ENCODE assay signal across 23 cellular contexts in the genomic region with DNA sequence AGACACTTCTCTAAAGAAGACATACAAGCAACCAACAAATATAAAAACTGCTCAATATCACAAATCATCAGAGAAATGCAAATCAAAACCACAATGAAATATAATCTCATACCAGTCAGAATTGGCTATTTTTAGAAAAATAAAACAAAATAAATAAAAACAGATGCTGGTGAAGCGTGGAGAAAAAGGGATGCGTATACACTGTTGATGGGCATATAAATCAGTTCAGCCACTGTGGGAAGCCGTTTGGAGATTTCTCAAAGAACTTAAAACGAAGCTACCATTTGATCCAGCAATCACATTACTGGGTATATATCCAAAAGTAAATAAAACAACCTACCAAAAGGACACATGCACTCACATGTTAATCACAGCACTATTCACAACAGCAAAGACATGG.
DNase-seq lines count a peak whose midpoint lies in the region; ATAC-seq, FAIRE-seq and TF ChIP-seq lines count a peak whose summit lies in the region.
"Had no signal": no experiment of that assay in that cellular context is flagged by ENCODE, and none has a peak within 500 bp of the region (broad histone marks: within the 10 kb centered on the region; RNA-seq: fewer than 3 reads in every experiment).

No MANE protein-coding gene starts in this region.

- intact Hi-C loops in left colon (cut with DNase I, micrococcal nuclease): no loop called here

- peak; percentile 42 for FAIRE-seq in GM18507 (lab: Jason Lieb, UNC)
- FAIRE-seq: A204.1, D721Med, G401.6, GM12891 had no signal

- CTCF ChIA-PET in GM10248 (lab: Yijun Ruan, JAX): interaction anchor here (1.0 kb wide), 1 partner anchor 13 kb away, joined by 3 read pairs; no protein-coding TSS in a partner anchor

- ATAC-seq in left colon: no peak

- TF ChIP-seq CTCF in fibroblast of villous mesenchyme (IDR thresholded peaks at IDR 0.05; ENCODE audit: insufficient read depth, low read depth, low read length) (no peak), GM10248 (IDR thresholded peaks at IDR 0.05; ENCODE audit: control extremely low read depth, extremely low read depth, low read depth, missing control alignments) (no peak)

- peak; percentile 3 for DNase-seq in GM04504 (ENCODE audit: low read depth)
- DNase-seq in GM18507 (ENCODE audit: extremely low spot score, insufficient read length, low read depth): no peak
- peak; percentile 53 for DNase-seq in fibroblast of gingiva (ENCODE audit: low read depth)
- DNase-seq in fibroblast of villous mesenchyme (ENCODE audit: low read depth): peak; percentile 17
- no peak for DNase-seq in COR-L47 (lab: John Stamatoyannopoulos, UW)
- DNase-seq in left colon: no peak
- no peak for DNase-seq in GM10248 (ENCODE audit: extremely low spot score)
- DNase-seq: 8988T; ACHN; BE2C; C1 segment of cervical spinal cord; Caco-2; Calu3; CD4-positive, alpha-beta memory T cell; CD4-positive, CD25-positive, alpha-beta regulatory T cell; CD8-positive, alpha-beta memory T cell; DMS79 treated with DMSO at 0.1 percent for 48 hours; GF-D8 had no signal

- H3K4me3 ChIP-seq in fibroblast of villous mesenchyme (ENCODE audit: low read depth, low read length): no peak overlapping the region
- H3K4me3 ChIP-seq: BLaER1 had no signal

- POLR2A ChIA-PET in GM10248 (lab: Yijun Ruan, JAX): no interaction called here

Comparison
In these comparisons a context has a peak if more than half of its experiments do, and no peak if none do; other contexts are left out.
1. DNase-seq: peak in GM04504 (single experiment), fibroblast of gingiva (single experiment) and fibroblast of villous mesenchyme (single experiment); none in GM18507 (single experiment), COR-L47 (single experiment), left colon (0 of 2) and GM10248 (single experiment).